ENCODE assay signal across 8 cellular contexts in the genomic region with DNA sequence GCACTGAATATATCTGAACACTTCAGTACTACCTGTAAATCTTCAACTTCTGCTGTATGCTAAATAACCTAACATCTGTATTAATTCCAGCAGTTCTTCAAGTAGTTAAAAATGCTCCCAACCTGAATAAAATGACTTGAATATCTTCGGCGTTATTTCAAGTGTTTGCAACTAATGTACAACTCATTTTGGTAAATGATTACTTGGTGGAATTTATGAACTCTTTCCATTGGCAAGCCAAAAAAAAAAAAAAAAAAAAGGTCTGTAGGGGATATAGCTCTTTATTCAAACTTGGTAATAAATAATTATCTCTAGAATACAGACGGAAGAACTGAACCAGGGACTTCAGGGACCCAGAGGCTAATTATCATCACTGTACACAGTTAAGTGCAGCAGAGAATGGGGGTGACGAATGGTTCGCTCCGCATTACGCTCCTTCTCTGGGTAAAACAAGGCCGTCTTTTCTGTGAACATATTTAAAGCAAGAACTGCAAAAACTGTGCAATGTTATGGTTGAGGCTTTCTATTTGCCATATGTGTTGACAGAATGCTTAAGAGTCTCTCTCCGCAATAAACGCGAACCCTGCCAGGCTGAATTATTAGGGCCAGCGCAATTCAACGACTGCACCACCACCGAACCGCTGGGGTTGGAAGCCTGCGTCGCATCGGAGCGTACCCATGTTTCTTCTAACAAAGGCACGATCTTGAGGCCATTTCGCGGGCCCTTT. TPM values are rescaled to one million over a fixed set of nuclear protein-coding genes. Genes with fewer than 3 reads are reported as not detected.
DNase-seq lines count a peak whose midpoint lies in the region; ATAC-seq and TF ChIP-seq lines count a peak whose summit lies in the region.

No MANE protein-coding gene starts in this region.

- H3K27me3 ChIP-seq in WERI-Rb-1 (ENCODE audit: insufficient read depth, low read depth, severe bottlenecking) (no peaks in the 10 kb centered on the region), gastroesophageal sphincter (no peaks in the 10 kb centered on the region), rectal smooth muscle tissue (ENCODE audit: control insufficient read depth, insufficient read depth, low read length) (no peaks in the 10 kb centered on the region)

- peak; percentile 54 for DNase-seq in WERI-Rb-1

- H3K4me3 ChIP-seq in WERI-Rb-1 (ENCODE audit: low read depth, low read length) = peak overlapping the region; percentile 76
- H3K4me3 ChIP-seq in gastroesophageal sphincter = peak overlapping the region; percentile 81 to 92
- H3K4me3 ChIP-seq in rectal smooth muscle tissue (ENCODE audit: low read length) = peak overlapping the region; percentile 71

- no peak for TF ChIP-seq POLR2A in gastroesophageal sphincter (IDR thresholded peaks at IDR 0.05)

- TF ChIP-seq EP300 in gastroesophageal sphincter (IDR thresholded peaks at IDR 0.05) = no peak

- ATAC-seq in HG02938 (IDR thresholded peaks at IDR 0.05; ENCODE audit: unreplicated experiment) = peak; percentile 15
- ATAC-seq in gastroesophageal sphincter = no peak
- no peak for ATAC-seq in GM18909 (IDR thresholded peaks at IDR 0.05; ENCODE audit: poor library complexity, unreplicated experiment)
- ATAC-seq in HG02870 (IDR thresholded peaks at IDR 0.05; ENCODE audit: unreplicated experiment) = no peak
- no peak for ATAC-seq in GM19463 (IDR thresholded peaks at IDR 0.05; ENCODE audit: unreplicated experiment)

- H3K27ac ChIP-seq in WERI-Rb-1 (peak overlapping the region; percentile 98), gastroesophageal sphincter (peak overlapping the region; percentile 89 to 99 (median 98)), rectal smooth muscle tissue (ENCODE audit: low read depth, low read length) (peak overlapping the region; percentile 96)

- no peaks in the 10 kb centered on the region for H3K36me3 ChIP-seq in ES-I3 (ENCODE audit: insufficient read depth, low read length)
- H3K36me3 ChIP-seq in WERI-Rb-1 = peaks cover 4% of the 10 kb centered on the region; the same call in 1 of the 2 replicates
- no peaks in the 10 kb centered on the region for H3K36me3 ChIP-seq in gastroesophageal sphincter
- no peaks in the 10 kb centered on the region for H3K36me3 ChIP-seq in rectal smooth muscle tissue (ENCODE audit: control insufficient read depth, insufficient read depth, low read length)

- no peaks in the 10 kb centered on the region for H3K9me3 ChIP-seq in ES-I3 (ENCODE audit: control insufficient read depth, insufficient read depth, low read length)
- H3K9me3 ChIP-seq in WERI-Rb-1 (ENCODE audit: severe bottlenecking) = no peaks in the 10 kb centered on the region
- no peaks in the 10 kb centered on the region for H3K9me3 ChIP-seq in gastroesophageal sphincter

- TF ChIP-seq CTCF in WERI-Rb-1 (IDR thresholded peaks at IDR 0.05; ENCODE audit: low read depth, low read length) (no peak), gastroesophageal sphincter (IDR thresholded peaks at IDR 0.05) (no peak)

- 1 to 11% methylated on average over 8 to 22 of the region's 22 CpGs for WGBS in gastroesophageal sphincter (ENCODE audit: low coverage in 1 of 2), 2 donors

- peaks cover 11% of the 10 kb centered on the region; the same call in 1 of the 2 replicates for H3K4me1 ChIP-seq in ES-I3 (ENCODE audit: insufficient read depth, low read length)
- peaks cover 0 to 22% (median 0%) of the 10 kb centered on the region in 3 donors for H3K4me1 ChIP-seq in gastroesophageal sphincter
- H3K4me1 ChIP-seq in rectal smooth muscle tissue (ENCODE audit: control insufficient read depth, insufficient read depth, low read length) = no peaks in the 10 kb centered on the region

- H3K9ac ChIP-seq in ES-I3 (ENCODE audit: low read depth, low read length) (peak overlapping the region; percentile 85), rectal smooth muscle tissue (ENCODE audit: low read length) (peak overlapping the region; percentile 84)

RNA-seq across cellular contexts. Expression of a gene that starts 1.8 kb away (rescaled TPM):
- 10 to 100 TPM; 54.4 to 71.6 (median 62.7) TPM for total RNA-seq in gastroesophageal sphincter
